ENCODE assay signal across 8 cellular contexts in the genomic region with DNA sequence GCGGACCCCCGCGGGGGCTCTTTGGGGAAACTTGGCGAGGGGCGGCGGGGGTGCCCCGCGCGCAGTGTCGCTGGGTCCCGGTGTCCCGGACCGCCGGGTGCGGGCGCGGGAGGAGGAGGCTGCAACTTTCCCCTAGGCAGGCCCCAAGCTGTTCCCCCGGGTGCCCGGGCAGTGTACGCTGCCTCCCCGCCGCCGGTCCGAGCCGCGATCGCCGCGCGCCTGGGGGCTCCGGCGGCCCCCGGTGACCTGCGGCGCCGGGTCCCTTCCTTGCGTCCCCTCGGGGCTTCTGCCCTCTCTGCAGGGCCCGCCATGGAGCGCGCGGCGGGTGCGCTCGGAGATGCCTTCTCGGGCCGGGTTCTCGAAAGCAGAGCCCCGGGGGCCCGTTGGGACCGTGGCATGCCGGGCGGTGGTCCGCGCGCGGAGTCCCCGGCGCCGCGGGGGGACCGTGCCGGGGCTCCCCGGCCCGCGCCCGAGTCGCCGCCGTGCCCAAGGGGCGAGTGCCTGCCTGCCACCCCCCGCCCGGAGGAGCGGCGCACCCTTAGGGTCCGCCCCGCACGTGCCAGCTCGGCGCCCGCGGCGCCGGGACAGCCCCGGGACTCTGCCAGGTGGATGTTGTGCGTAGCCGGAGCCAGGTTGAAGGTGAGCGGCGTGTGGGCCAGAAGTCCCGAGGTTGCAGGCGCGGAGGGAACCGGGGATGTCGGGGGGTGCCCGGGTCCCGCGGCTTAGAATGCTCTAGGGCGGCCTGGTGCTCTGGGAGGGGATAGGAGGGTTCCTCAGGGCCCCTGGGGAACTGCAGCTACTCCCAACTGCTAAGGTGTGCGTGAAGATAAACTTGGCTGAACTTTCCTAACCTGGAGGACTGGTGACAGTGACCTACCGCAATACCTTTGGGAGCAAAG. TPM values are rescaled to one million over a fixed set of nuclear protein-coding genes. Genes with fewer than 3 reads are reported as not detected.
DNase-seq lines count a peak whose midpoint lies in the region; ATAC-seq and TF ChIP-seq lines count a peak whose summit lies in the region.

A gene with protein sequence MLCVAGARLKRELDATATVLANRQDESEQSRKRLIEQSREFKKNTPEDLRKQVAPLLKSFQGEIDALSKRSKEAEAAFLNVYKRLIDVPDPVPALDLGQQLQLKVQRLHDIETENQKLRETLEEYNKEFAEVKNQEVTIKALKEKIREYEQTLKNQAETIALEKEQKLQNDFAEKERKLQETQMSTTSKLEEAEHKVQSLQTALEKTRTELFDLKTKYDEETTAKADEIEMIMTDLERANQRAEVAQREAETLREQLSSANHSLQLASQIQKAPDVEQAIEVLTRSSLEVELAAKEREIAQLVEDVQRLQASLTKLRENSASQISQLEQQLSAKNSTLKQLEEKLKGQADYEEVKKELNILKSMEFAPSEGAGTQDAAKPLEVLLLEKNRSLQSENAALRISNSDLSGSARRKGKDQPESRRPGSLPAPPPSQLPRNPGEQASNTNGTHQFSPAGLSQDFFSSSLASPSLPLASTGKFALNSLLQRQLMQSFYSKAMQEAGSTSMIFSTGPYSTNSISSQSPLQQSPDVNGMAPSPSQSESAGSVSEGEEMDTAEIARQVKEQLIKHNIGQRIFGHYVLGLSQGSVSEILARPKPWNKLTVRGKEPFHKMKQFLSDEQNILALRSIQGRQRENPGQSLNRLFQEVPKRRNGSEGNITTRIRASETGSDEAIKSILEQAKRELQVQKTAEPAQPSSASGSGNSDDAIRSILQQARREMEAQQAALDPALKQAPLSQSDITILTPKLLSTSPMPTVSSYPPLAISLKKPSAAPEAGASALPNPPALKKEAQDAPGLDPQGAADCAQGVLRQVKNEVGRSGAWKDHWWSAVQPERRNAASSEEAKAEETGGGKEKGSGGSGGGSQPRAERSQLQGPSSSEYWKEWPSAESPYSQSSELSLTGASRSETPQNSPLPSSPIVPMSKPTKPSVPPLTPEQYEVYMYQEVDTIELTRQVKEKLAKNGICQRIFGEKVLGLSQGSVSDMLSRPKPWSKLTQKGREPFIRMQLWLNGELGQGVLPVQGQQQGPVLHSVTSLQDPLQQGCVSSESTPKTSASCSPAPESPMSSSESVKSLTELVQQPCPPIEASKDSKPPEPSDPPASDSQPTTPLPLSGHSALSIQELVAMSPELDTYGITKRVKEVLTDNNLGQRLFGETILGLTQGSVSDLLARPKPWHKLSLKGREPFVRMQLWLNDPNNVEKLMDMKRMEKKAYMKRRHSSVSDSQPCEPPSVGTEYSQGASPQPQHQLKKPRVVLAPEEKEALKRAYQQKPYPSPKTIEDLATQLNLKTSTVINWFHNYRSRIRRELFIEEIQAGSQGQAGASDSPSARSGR (N-terminal part only) (plus strand): TSS at position 596 of the 899 bp plus-strand sequence. CDS start 14 bp downstream, at position 610.

- no peak for TF ChIP-seq EP300 in Ishikawa (IDR thresholded peaks at IDR 0.05; ENCODE audit: borderline replicate concordance)
- no peak for TF ChIP-seq EP300 in upper lobe of left lung (IDR thresholded peaks at IDR 0.05)

- H3K4me1 Mint-ChIP-seq in activated CD8-positive, alpha-beta T cell treated with anti-CD3 and anti-CD28 coated beads for 36 hours (ENCODE audit: low read depth) = peaks cover 27% of the 10 kb centered on the region
- peaks cover 20 to 41% (median 40%) of the 10 kb centered on the region in 4 donors for H3K4me1 Mint-ChIP-seq in naive thymus-derived CD8-positive, alpha-beta T cell

- WGBS in esophagus, 2 donors = 1 to 2% methylated on average over 80 to 100 of the region's 100 CpGs
- WGBS in upper lobe of left lung, 2 donors = 4 to 26% methylated on average over 6 to 59 of the region's 100 CpGs

- H3K9me3 ChIP-seq in esophagus (ENCODE audit: control insufficient read depth in 2 of 2, insufficient read depth in 1 of 2, low read depth in 1 of 2, low read length in 1 of 2) (no peaks in the 10 kb centered on the region), upper lobe of left lung (no peaks in the 10 kb centered on the region)

- POLR2A ChIA-PET in activated CD8-positive, alpha-beta T cell treated with anti-CD3 and anti-CD28 coated beads for 36 hours (lab: Charles Lee) = interaction anchor here (0.5 to 0.8 kb wide), 2 partner anchors 9 to 11 kb away, joined by 3 read pairs; no protein-coding TSS in a partner anchor
- POLR2A ChIA-PET in naive thymus-derived CD8-positive, alpha-beta T cell (lab: Charles Lee) = interaction anchor here (0.5 to 3.2 kb wide), 5 partner anchors 16 to 123 kb away, joined by 3 to 17 read pairs (median 4); no protein-coding TSS in a partner anchor

- H3K4me3 Mint-ChIP-seq in activated CD8-positive, alpha-beta T cell treated with anti-CD3 and anti-CD28 coated beads for 36 hours = peak within 1 kb of the TSS; percentile 71
- H3K4me3 Mint-ChIP-seq in naive thymus-derived CD8-positive, alpha-beta T cell = peak within 1 kb of the TSS; percentile 77 to 94 (median 85)

- peak within 1 kb of the TSS; percentile 11 to 83 for H3K27ac ChIP-seq in esophagus (ENCODE audit: low read depth in 2 of 2, low read length in 1 of 2)
- H3K27ac ChIP-seq in upper lobe of left lung = peak within 1 kb of the TSS; percentile 84 to 95 (median 88)

- TF ChIP-seq CTCF in activated CD8-positive, alpha-beta T cell treated with anti-CD3 and anti-CD28 coated beads for 36 hours (IDR thresholded peaks at IDR 0.05) = no peak
- TF ChIP-seq CTCF in upper lobe of left lung (IDR thresholded peaks at IDR 0.05) = peak in 2 of 6 experiments; percentile 8 to 9

- H3K36me3 ChIP-seq in esophagus (ENCODE audit: control insufficient read depth in 2 of 2, insufficient read depth in 2 of 2, low read length in 1 of 2) (no peaks in the 10 kb centered on the region), upper lobe of left lung (no peaks in the 10 kb centered on the region)

- H3K27ac Mint-ChIP-seq in activated CD8-positive, alpha-beta T cell treated with anti-CD3 and anti-CD28 coated beads for 36 hours = peak within 1 kb of the TSS; percentile 38
- peak within 1 kb of the TSS in 6 of 10 donors; percentile 29 to 86 (median 82) for H3K27ac Mint-ChIP-seq in naive thymus-derived CD8-positive, alpha-beta T cell

- intact Hi-C loops in activated CD8-positive, alpha-beta T cell treated with anti-CD3 and anti-CD28 coated beads for 36 hours (cut with micrococcal nuclease) = no loop called here

- H3K4me3 ChIP-seq in esophagus (ENCODE audit: low read depth in 1 of 2, low read length in 2 of 2) (peak within 1 kb of the TSS; percentile 66 to 97), upper lobe of left lung (peak within 1 kb of the TSS; percentile 57 to 96 (median 78))

- TF ChIP-seq POLR2A in upper lobe of left lung (IDR thresholded peaks at IDR 0.05) = peak in 1 of 4 donors; percentile 21

- H3K27me3 Mint-ChIP-seq in activated CD8-positive, alpha-beta T cell treated with anti-CD3 and anti-CD28 coated beads for 36 hours = no peaks in the 10 kb centered on the region
- H3K27me3 Mint-ChIP-seq in naive thymus-derived CD8-positive, alpha-beta T cell = no peaks in the 10 kb centered on the region

- H3K27me3 ChIP-seq in esophagus (ENCODE audit: control insufficient read depth in 1 of 2, insufficient read depth in 2 of 2, low read length in 2 of 2) (no peaks in the 10 kb centered on the region), upper lobe of left lung (no peaks in the 10 kb centered on the region)

- H3K9me3 Mint-ChIP-seq in activated CD8-positive, alpha-beta T cell treated with anti-CD3 and anti-CD28 coated beads for 36 hours = no peaks in the 10 kb centered on the region
- H3K9me3 Mint-ChIP-seq in naive thymus-derived CD8-positive, alpha-beta T cell = no peaks in the 10 kb centered on the region

- no peak for ATAC-seq in activated CD8-positive, alpha-beta T cell treated with anti-CD3 and anti-CD28 coated beads for 36 hours
- peak; percentile 21 to 31 for ATAC-seq in naive thymus-derived CD8-positive, alpha-beta T cell
- ATAC-seq in upper lobe of left lung (ENCODE audit: low FRiP score in 2 of 2) (no peak), GM21529 (IDR thresholded peaks at IDR 0.05; ENCODE audit: unreplicated experiment) (no peak), GM18868 (IDR thresholded peaks at IDR 0.05; ENCODE audit: unreplicated experiment) (no peak)

- no peak for TF ChIP-seq RAD21 in Ishikawa (IDR thresholded peaks at IDR 0.05; ENCODE audit: low read depth)

- CTCF ChIA-PET in activated CD8-positive, alpha-beta T cell treated with anti-CD3 and anti-CD28 coated beads for 36 hours (lab: Charles Lee) = interaction anchor here (1.3 to 1.6 kb wide), 2 partner anchors 18 to 74 kb away, joined by 3 to 6 read pairs; no protein-coding TSS in a partner anchor

- peaks cover 0 to 2% of the 10 kb centered on the region in 2 donors for H3K4me1 ChIP-seq in esophagus (ENCODE audit: control insufficient read depth in 2 of 2, insufficient read depth in 2 of 2, low read length in 1 of 2)
- peaks cover 11 to 45% (median 20%) of the 10 kb centered on the region in 4 donors for H3K4me1 ChIP-seq in upper lobe of left lung

- peaks cover 1% of the 10 kb centered on the region for H3K36me3 Mint-ChIP-seq in activated CD8-positive, alpha-beta T cell treated with anti-CD3 and anti-CD28 coated beads for 36 hours (ENCODE audit: low read depth)
- no peaks in the 10 kb centered on the region for H3K36me3 Mint-ChIP-seq in naive thymus-derived CD8-positive, alpha-beta T cell

- peak; percentile 52 for DNase-seq in ELF-1 (ENCODE audit: low read depth, low spot score)
- peak; percentile 29 for DNase-seq in activated CD8-positive, alpha-beta T cell treated with anti-CD3 and anti-CD28 coated beads for 36 hours
- peak in 8 of 10 donors; percentile 10 to 44 (median 30) for DNase-seq in naive thymus-derived CD8-positive, alpha-beta T cell
- DNase-seq in upper lobe of left lung = peak; percentile 46 to 90

TF ChIP-seq in Ishikawa, 13 proteins besides CTCF, POLR2A, EP300 and RAD21 (continues in another document):
- TF ChIP-seq ZBTB7A (IDR thresholded peaks at IDR 0.05; ENCODE audit: low read depth) = peak; percentile 46
- TF ChIP-seq, protein P1, sequence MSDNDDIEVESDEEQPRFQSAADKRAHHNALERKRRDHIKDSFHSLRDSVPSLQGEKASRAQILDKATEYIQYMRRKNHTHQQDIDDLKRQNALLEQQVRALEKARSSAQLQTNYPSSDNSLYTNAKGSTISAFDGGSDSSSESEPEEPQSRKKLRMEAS (IDR thresholded peaks at IDR 0.05) = peak; percentile 71
- no peak for TF ChIP-seq CREB1 (IDR thresholded peaks at IDR 0.05; ENCODE audit: low read depth)
- TF ChIP-seq YY1 (IDR thresholded peaks at IDR 0.05; ENCODE audit: low read depth) = no peak

RNA-seq across cellular contexts. Expression of the gene that starts here (rescaled TPM):
- total RNA-seq in activated CD8-positive, alpha-beta T cell treated with anti-CD3 and anti-CD28 coated beads for 36 hours = 10 to 100 TPM; 20.2 to 20.4 TPM
- 10 to 100 TPM; 19.6 to 21.7 TPM for polyA plus RNA-seq in esophagus
- 10 to 100 TPM; 61.4 to 66.2 TPM for total RNA-seq in naive thymus-derived CD8-positive, alpha-beta T cell
- 10 to 100 TPM; 10.3 to 24.1 (median 14.4) TPM for polyA plus RNA-seq in naive thymus-derived CD8-positive, alpha-beta T cell
- 100 to 1,000 TPM; 106 to 188 (median 115) TPM for total RNA-seq in upper lobe of left lung

Comparison
In these comparisons a context has a peak if more than half of its experiments do, and no peak if none do; other contexts are left out.
1. ATAC-seq: peak in naive thymus-derived CD8-positive, alpha-beta T cell (2 of 2); none in activated CD8-positive, alpha-beta T cell treated with anti-CD3 and anti-CD28 coated beads for 36 hours (single experiment), upper lobe of left lung (0 of 2), GM21529 (single experiment) and GM18868 (single experiment).
2. Peak in every context shown above with its lines, with median percentiles within 50 percentile points of each other: DNase-seq.